Comparison of ENCODE assay signal across 12 cellular contexts in the genomic region with DNA sequence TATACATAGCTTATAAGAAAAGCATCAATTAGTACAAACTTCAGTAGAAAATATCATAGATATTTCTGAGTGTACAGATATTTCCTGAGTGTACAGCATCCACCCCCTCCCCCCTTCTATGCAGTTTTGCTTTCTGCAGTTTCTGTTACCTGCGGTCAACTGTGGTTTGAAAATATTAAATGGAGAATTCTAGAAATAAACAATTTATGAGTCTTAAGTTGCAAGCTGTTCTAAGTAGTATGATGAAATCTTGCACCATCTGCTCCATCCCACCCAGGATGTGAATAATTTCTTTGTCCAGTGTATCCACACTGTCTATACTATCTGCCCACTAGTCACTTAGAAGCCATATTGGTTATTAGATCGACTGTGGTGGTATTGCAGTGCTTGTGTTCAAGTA. TPM values are rescaled to one million over a fixed set of nuclear protein-coding genes. Genes with fewer than 3 reads are reported as not detected.
DNase-seq lines count a peak whose midpoint lies in the region; ATAC-seq and TF ChIP-seq lines count a peak whose summit lies in the region.
"Had no signal": no experiment of that assay in that cellular context is flagged by ENCODE, and none has a peak within 500 bp of the region (broad histone marks: within the 10 kb centered on the region; RNA-seq: fewer than 3 reads in every experiment).

No MANE protein-coding gene starts in this region.

- no peaks in the 10 kb centered on the region for H3K4me1 ChIP-seq in mesenchymal stem cell (ENCODE audit: control insufficient read depth, insufficient read depth, low read depth, low read length)
- H3K4me1 ChIP-seq: BLaER1 treated with 17β-estradiol and CSF1 and Interleukin-3, amounts not matched to agents 10 nM and 100 nM had no signal

- H2AK5ac ChIP-seq in mesenchymal stem cell (ENCODE audit: low read length, severe bottlenecking): no peak overlapping the region

- H4K8ac ChIP-seq in mesenchymal stem cell (ENCODE audit: low read length): no peak overlapping the region

- no peak overlapping the region for H2AFZ ChIP-seq in mesenchymal stem cell (ENCODE audit: low read depth, low read length)

- no peak overlapping the region for H2BK120ac ChIP-seq in mesenchymal stem cell (ENCODE audit: low read depth, low read length)

- H3K4me3 ChIP-seq in choroid plexus epithelial cell (ENCODE audit: low read depth, low read length): no peak overlapping the region
- H3K4me3 ChIP-seq in mesenchymal stem cell (ENCODE audit: insufficient read depth in 1 of 2, low read depth in 1 of 2, low read length in 2 of 2): no peak overlapping the region
- H3K4me3 ChIP-seq: BLaER1 treated with 17β-estradiol and CSF1 and Interleukin-3, amounts not matched to agents 10 nM and 100 nM had no signal

- H3K4ac ChIP-seq in mesenchymal stem cell (ENCODE audit: low read depth in 1 of 2, low read length in 2 of 2): no peak overlapping the region

- no peak overlapping the region for H2BK15ac ChIP-seq in mesenchymal stem cell (ENCODE audit: low read depth, poor library complexity, severe bottlenecking)

- ATAC-seq in HG03565 (IDR thresholded peaks at IDR 0.05; ENCODE audit: unreplicated experiment): no peak
- no peak for ATAC-seq in GM18502 (IDR thresholded peaks at IDR 0.05; ENCODE audit: poor library complexity, unreplicated experiment)

- H3K79me1 ChIP-seq in mesenchymal stem cell (replicated peaks; ENCODE audit: low read length, poor library complexity, severe bottlenecking): no peaks in the 10 kb centered on the region

- H3K4me2 ChIP-seq in mesenchymal stem cell (ENCODE audit: low read length, poor library complexity, severe bottlenecking): no peak overlapping the region
- H3K4me2 ChIP-seq: BLaER1 treated with 17β-estradiol and CSF1 and Interleukin-3, amounts not matched to agents 10 nM and 100 nM had no signal

- H3K14ac ChIP-seq in mesenchymal stem cell (ENCODE audit: low read length in 2 of 2): no peak overlapping the region

- no peak overlapping the region for H3K27ac ChIP-seq in mesenchymal stem cell (ENCODE audit: low read length, poor library complexity, severe bottlenecking)
- H3K27ac ChIP-seq: BLaER1 treated with 17β-estradiol and CSF1 and Interleukin-3, amounts not matched to agents 10 nM and 100 nM had no signal

- WGBS in mesenchymal stem cell: 60% methylated on average over 1 of the region's 2 CpGs

- H3K23ac ChIP-seq in mesenchymal stem cell (ENCODE audit: low read length in 2 of 2): no peak overlapping the region

- H3K27me3 ChIP-seq in mesenchymal stem cell (ENCODE audit: control insufficient read depth in 1 of 2, insufficient read depth in 1 of 2, low read length in 2 of 2): peaks cover 0 to 6% of the 10 kb centered on the region in 2 experiments
- H3K27me3 ChIP-seq: BLaER1 treated with 17β-estradiol and CSF1 and Interleukin-3, amounts not matched to agents 10 nM and 100 nM had no signal

- H3K9ac ChIP-seq in mesenchymal stem cell (ENCODE audit: low read length): no peak overlapping the region
- H3K9ac ChIP-seq: BLaER1 treated with 17β-estradiol and CSF1 and Interleukin-3, amounts not matched to agents 10 nM and 100 nM had no signal

- H3K9me3 ChIP-seq in mesenchymal stem cell (ENCODE audit: control insufficient read depth, low read length): no peaks in the 10 kb centered on the region

- H2BK12ac ChIP-seq in mesenchymal stem cell (ENCODE audit: low read length in 2 of 2): no peak overlapping the region

- TF ChIP-seq CTCF in choroid plexus epithelial cell (conservative IDR thresholded peaks at IDR 0.05; ENCODE audit: low read depth, low read length): no peak

- DNase-seq in EL: peak; percentile 15
- peak; percentile 91 for DNase-seq in HCEC 1CT
- peak; percentile 23 for DNase-seq in choroid plexus epithelial cell (ENCODE audit: low read depth)
- peak; percentile 55 for DNase-seq in mesenchymal stem cell
- DNase-seq in SIG-M5 treated with dmso at 0.1 percent for 504 hours (lab: John Stamatoyannopoulos, UW; ENCODE audit: unreplicated experiment): no peak
- DNase-seq: 8988T; CD4-positive, CD25-positive, alpha-beta regulatory T cell; DMS79; GDM1 had no signal

- H2BK5ac ChIP-seq in mesenchymal stem cell (ENCODE audit: low read depth, low read length, poor library complexity, severe bottlenecking): no peak overlapping the region

- H3K18ac ChIP-seq in mesenchymal stem cell (ENCODE audit: low read depth in 1 of 2, low read length in 2 of 2): no peak overlapping the region

- H4K91ac ChIP-seq in mesenchymal stem cell (ENCODE audit: low read length): no peak overlapping the region

- H3K36me3 ChIP-seq in mesenchymal stem cell (ENCODE audit: control insufficient read depth in 1 of 2, insufficient read depth in 2 of 2, low read depth in 1 of 2, low read length in 2 of 2): no peaks in the 10 kb centered on the region
- H3K36me3 ChIP-seq: BLaER1 treated with 17β-estradiol and CSF1 and Interleukin-3, amounts not matched to agents 10 nM and 100 nM had no signal

RNA-seq across cellular contexts. Expression of gene GPR63, which starts 15.8 kb away (rescaled TPM):
- polyA plus RNA-seq in mesenchymal stem cell (2013, experiment 1 of 2): 5.3 TPM
- polyA plus RNA-seq in mesenchymal stem cell (2013, experiment 2 of 2): 5.4 TPM

RNA-seq across cellular contexts. Expression of gene NDUFAF4, which starts 44.6 kb away (rescaled TPM):
- 32.0 TPM for polyA plus RNA-seq in mesenchymal stem cell (2013, experiment 1 of 2)
- 33.7 TPM for polyA plus RNA-seq in mesenchymal stem cell (2013, experiment 2 of 2)
